ENCODE assay signal across 8 cellular contexts in the genomic region with DNA sequence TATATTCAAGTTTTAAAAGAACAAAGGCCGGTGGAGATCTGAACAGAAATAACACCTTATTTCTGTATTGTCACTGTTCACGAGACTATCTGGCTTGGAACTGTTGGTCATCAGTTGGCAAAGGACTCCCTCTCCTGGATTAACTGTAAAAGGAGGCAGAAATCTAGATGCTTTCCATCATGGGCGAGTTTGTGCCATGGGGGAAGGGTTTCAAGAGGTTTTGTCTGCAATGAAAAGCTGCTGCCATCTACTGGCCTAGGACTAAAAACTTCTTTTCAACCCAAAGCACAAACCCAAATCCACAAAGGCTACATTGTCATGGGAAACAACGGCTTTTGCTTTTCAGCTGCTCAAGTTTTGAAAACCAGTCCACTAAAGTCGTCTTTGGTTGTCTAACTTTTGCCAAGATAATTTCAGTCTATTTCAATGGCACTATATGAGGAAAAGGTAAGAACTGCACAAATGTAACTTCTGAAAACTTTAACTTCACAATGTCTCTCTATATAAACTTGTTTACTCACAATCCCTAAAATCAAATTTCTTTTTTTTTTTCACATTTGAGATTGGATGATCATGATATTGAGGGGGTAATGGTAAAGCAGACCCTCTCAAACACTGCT.
DNase-seq lines count a peak whose midpoint lies in the region; FAIRE-seq and TF ChIP-seq lines count a peak whose summit lies in the region.

No MANE protein-coding gene starts in this region.

- H3K4me1 ChIP-seq in HEK293 (ENCODE audit: control insufficient read depth, insufficient read depth, low read length) = peaks cover 16% of the 10 kb centered on the region

- peak; percentile 90 for TF ChIP-seq CTCF in HEK293 (tag by site-specific recombination; IDR thresholded peaks at IDR 0.05)

- peak; percentile 98 for FAIRE-seq in TTC549 (lab: Jason Lieb, UNC)

- peak; percentile 75 for DNase-seq in D341Med (ENCODE audit: low spot score)
- DNase-seq in NCI-H2171 (lab: John Stamatoyannopoulos, UW) = peak; percentile 89
- DNase-seq in central memory CD4-positive, alpha-beta T cell = peak; percentile 51
- DNase-seq in islet precursor cell = peak; percentile 94
- DNase-seq in stimulated activated CD4-positive, alpha-beta T cell treated with anti-CD3 and anti-CD28 coated beads, Interleukin-2, amount 100 ng/mL, for 24 hours = peak; percentile 35 to 50
- no peak for DNase-seq in GM19240 (ENCODE audit: insufficient read length, low spot score)

- CTCF ChIA-PET in HEK293 (lab: Yijun Ruan, JAX) = interaction anchor here (0.6 to 5.9 kb wide), 37 partner anchors 8 to 958 kb away, joined by 3 to 110 read pairs (median 4); no protein-coding TSS in a partner anchor

- no peaks in the 10 kb centered on the region for H3K36me3 ChIP-seq in HEK293 (ENCODE audit: control insufficient read depth in 2 of 2, insufficient read depth in 1 of 2, low read length in 2 of 2)

- POLR2A ChIA-PET in HEK293 (lab: Yijun Ruan, JAX) = interaction anchor here (1.2 to 1.5 kb wide), 2 partner anchors 293 to 298 kb away, joined by 4 to 6 read pairs; no protein-coding TSS in a partner anchor

- H3K9me3 ChIP-seq in HEK293 (ENCODE audit: control insufficient read depth, insufficient read depth, low read depth, low read length) = no peaks in the 10 kb centered on the region

- H3K4me3 ChIP-seq in HEK293 (ENCODE audit: low read depth, low read length) = no peak overlapping the region

- no peak overlapping the region for H3K27ac ChIP-seq in HEK293 (ENCODE audit: extremely low read depth, low read depth, low read length)

TF ChIP-seq in HEK293, 187 proteins besides CTCF, POLR2A, EP300 and RAD21 (continues in another document):
- TF ChIP-seq, protein P1, sequence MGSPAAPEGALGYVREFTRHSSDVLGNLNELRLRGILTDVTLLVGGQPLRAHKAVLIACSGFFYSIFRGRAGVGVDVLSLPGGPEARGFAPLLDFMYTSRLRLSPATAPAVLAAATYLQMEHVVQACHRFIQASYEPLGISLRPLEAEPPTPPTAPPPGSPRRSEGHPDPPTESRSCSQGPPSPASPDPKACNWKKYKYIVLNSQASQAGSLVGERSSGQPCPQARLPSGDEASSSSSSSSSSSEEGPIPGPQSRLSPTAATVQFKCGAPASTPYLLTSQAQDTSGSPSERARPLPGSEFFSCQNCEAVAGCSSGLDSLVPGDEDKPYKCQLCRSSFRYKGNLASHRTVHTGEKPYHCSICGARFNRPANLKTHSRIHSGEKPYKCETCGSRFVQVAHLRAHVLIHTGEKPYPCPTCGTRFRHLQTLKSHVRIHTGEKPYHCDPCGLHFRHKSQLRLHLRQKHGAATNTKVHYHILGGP (tag by site-specific recombination; IDR thresholded peaks at IDR 0.05) = no peak
- 0 out of 2 replicates have a peak, but pooled peaks have one; percentile 21 for TF ChIP-seq SP7 (tag by site-specific recombination; IDR thresholded peaks at IDR 0.05)
- peak; percentile 44; the same call in 1 of the 2 replicates for TF ChIP-seq ZNF561 (tag by site-specific recombination; IDR thresholded peaks at IDR 0.05; ENCODE audit: borderline replicate concordance)
- no peak for TF ChIP-seq ZNF391 (tag by site-specific recombination; IDR thresholded peaks at IDR 0.05; ENCODE audit: borderline replicate concordance, low read depth)
- TF ChIP-seq, protein P2, sequence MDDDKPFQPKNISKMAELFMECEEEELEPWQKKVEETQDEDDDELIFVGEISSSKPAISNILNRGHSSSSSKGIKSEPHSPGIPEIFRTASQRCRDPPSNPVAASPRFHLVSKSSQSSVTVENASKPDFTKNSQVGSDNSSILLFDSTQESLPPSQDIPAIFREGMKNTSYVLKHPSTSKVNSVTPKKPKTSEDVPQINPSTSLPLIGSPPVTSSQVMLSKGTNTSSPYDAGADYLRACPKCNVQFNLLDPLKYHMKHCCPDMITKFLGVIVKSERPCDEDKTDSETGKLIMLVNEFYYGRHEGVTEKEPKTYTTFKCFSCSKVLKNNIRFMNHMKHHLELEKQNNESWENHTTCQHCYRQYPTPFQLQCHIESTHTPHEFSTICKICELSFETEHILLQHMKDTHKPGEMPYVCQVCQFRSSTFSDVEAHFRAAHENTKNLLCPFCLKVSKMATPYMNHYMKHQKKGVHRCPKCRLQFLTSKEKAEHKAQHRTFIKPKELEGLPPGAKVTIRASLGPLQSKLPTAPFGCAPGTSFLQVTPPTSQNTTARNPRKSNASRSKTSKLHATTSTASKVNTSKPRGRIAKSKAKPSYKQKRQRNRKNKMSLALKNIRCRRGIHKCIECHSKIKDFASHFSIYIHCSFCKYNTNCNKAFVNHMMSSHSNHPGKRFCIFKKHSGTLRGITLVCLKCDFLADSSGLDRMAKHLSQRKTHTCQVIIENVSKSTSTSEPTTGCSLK (tag by site-specific recombination; IDR thresholded peaks at IDR 0.05) = no peak
- no peak for TF ChIP-seq ZSCAN18 (tag by site-specific recombination; IDR thresholded peaks at IDR 0.05)
- TF ChIP-seq ZBTB10 (tag by site-specific recombination; IDR thresholded peaks at IDR 0.05) = no peak
- no peak for TF ChIP-seq ZFHX2 (tag by site-specific recombination; conservative IDR thresholded peaks at IDR 0.05)
- peak; percentile 100 for TF ChIP-seq ZNF654 (tag by site-specific recombination; IDR thresholded peaks at IDR 0.05; ENCODE audit: low read depth)
- TF ChIP-seq KLF16 (tag by site-specific recombination; IDR thresholded peaks at IDR 0.05) = no peak
- peak; percentile 35; the same call in 1 of the 2 replicates for TF ChIP-seq PRDM4 (tag by site-specific recombination; IDR thresholded peaks at IDR 0.05)
- TF ChIP-seq ZBTB17 (tag by site-specific recombination; IDR thresholded peaks at IDR 0.05) = peak; percentile 40; the same call in 1 of the 2 replicates
- TF ChIP-seq ZEB2 (tag by site-specific recombination; IDR thresholded peaks at IDR 0.05) = 0 out of 2 replicates have a peak, but pooled peaks have one; percentile 19
